8 cellular contexts compared by ENCODE assay signal in the genomic region with DNA sequence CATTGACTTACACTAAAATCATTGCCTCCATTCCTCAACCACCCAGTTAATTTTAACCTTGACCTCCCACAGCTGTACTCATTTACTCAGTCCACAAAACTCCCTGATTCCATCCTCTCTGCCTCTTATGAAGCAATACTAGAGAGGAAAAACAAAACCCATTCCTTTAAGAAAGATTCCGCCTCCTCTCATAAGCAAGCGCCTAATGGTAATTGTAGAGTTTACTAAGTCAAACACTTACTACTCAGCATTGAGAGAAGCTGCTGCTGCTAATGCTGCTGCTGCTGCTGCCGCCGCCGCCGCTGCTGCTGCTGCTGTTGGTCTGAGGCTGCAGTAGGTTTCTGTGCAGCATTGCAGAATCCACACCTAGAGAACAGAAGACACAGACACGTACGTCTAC. TPM values are rescaled to one million over a fixed set of nuclear protein-coding genes. Genes with fewer than 3 reads are reported as not detected.
DNase-seq lines count a peak whose midpoint lies in the region; ATAC-seq and TF ChIP-seq lines count a peak whose summit lies in the region.

No MANE protein-coding gene starts in this region.

- H3K4me3 ChIP-seq in lung (no peak overlapping the region), vagina (peak overlapping the region; percentile 74 to 99)

- DNase-seq in AG08395 (ENCODE audit: low spot score) (peak; percentile 55), HuH-7 (ENCODE audit: low spot score) (peak; percentile 22), cerebellar cortex (ENCODE audit: low spot score) (peak; percentile 69), lung (ENCODE audit: low spot score) (no peak), vagina (ENCODE audit: extremely low spot score in 2 of 2) (no peak), ureter (ENCODE audit: low spot score) (no peak), Kasumi-1 (lab: John Stamatoyannopoulos, UW) (no peak)

- no peaks in the 10 kb centered on the region for H3K27me3 ChIP-seq in lung (ENCODE audit: control insufficient read depth, insufficient read depth)
- no peaks in the 10 kb centered on the region for H3K27me3 ChIP-seq in vagina

- WGBS in lung, 2 donors, result 47 to 68% methylated on average over 8 of the region's 8 CpGs

- H3K27ac ChIP-seq in lung (ENCODE audit: low read depth in 1 of 2, low read length in 1 of 2) (peak overlapping the region; percentile 77 to 94), vagina (peak overlapping the region; percentile 95)

- intact Hi-C loops in vagina (cut with DNase I), result loop anchor here (10.0 kb wide), 1 partner anchor 111 kb away; no protein-coding TSS in a partner anchor

- H3K4me1 ChIP-seq in lung (ENCODE audit: control insufficient read depth in 2 of 2, insufficient read depth in 2 of 2, low read length in 2 of 2), result peaks cover 4 to 9% of the 10 kb centered on the region in 2 donors
- peaks cover 51% of the 10 kb centered on the region for H3K4me1 ChIP-seq in vagina

- H3K9me3 ChIP-seq in lung (ENCODE audit: control insufficient read depth in 2 of 2, insufficient read depth in 1 of 2, low read length in 1 of 2) (no peaks in the 10 kb centered on the region), vagina (no peaks in the 10 kb centered on the region)

- TF ChIP-seq CTCF in lung (IDR thresholded peaks at IDR 0.05; ENCODE audit: control extremely low read depth, extremely low read depth) (no peak), vagina (IDR thresholded peaks at IDR 0.05) (no peak)

- TF ChIP-seq POLR2A in vagina (IDR thresholded peaks at IDR 0.05), result peak in 1 of 2 donors; percentile 20

- ATAC-seq in lung (ENCODE audit: insufficient read depth, low FRiP score) (no peak), GM18861 (IDR thresholded peaks at IDR 0.05; ENCODE audit: unreplicated experiment) (no peak)

- no peaks in the 10 kb centered on the region for H3K36me3 ChIP-seq in lung (ENCODE audit: control insufficient read depth in 2 of 2, insufficient read depth in 2 of 2, low read length in 2 of 2)
- no peaks in the 10 kb centered on the region for H3K36me3 ChIP-seq in vagina

RNA-seq across cellular contexts. Expression of gene ADD3, which starts 2.1 kb away (rescaled TPM):
- 100 to 1,000 TPM in 1 of 2 donors, 10 to 100 TPM in 1; 56.2 to 289 TPM for total RNA-seq in lung
- polyA plus RNA-seq in lung, result 10 to 100 TPM; 22.0 to 55.9 TPM
- total RNA-seq in vagina, result 114 TPM
- 140 TPM for total RNA-seq in ureter

Comparison
In these comparisons a context has a peak if more than half of its experiments do, and no peak if none do; other contexts are left out.
1. DNase-seq: peak in AG08395 (single experiment), HuH-7 (single experiment) and cerebellar cortex (single experiment); none in lung (single experiment), vagina (0 of 2), ureter (single experiment) and Kasumi-1 (0 of 2).